ENCODE assay signal across 14 cellular contexts in genomic region chr11:63705526-63705925, GRCh38.
"Had no signal": no experiment of that assay in that cellular context is flagged by ENCODE, and none has a peak within 500 bp of the region (broad histone marks: within the 10 kb centered on the region; RNA-seq: fewer than 3 reads in every experiment).

No MANE protein-coding gene starts in this region.

- H3K9ac ChIP-seq: parathyroid adenoma had no signal

- H3K27ac ChIP-seq: ascending aorta, cardiac muscle cell, coronary artery, epithelial cell of prostate, parathyroid adenoma, upper lobe of left lung had no signal

- DNase-seq: activated CD4-positive, alpha-beta T cell treated with anti-CD3 and anti-CD28 coated beads for 48 hours; activated CD8-positive, alpha-beta memory T cell treated with anti-CD3 and anti-CD28 coated beads, Interleukin-2, amount 50 U/mL, for 48 hours; activated CD8-positive, alpha-beta T cell treated with anti-CD3 and anti-CD28 coated beads, Interleukin-2, amount 10 ng/mL, durations not matched to agents 7 days and 5 days; activated naive CD4-positive, alpha-beta T cell; effector memory CD4-positive, alpha-beta T cell; natural killer cell; T-helper 9 cell; upper lobe of left lung had no signal

- ATAC-seq: activated CD8-positive, alpha-beta T cell treated with anti-CD3 and anti-CD28 coated beads, Interleukin-2, amount 10 ng/mL, durations not matched to agents 7 days and 5 days; natural killer cell had no signal

- H3K36me3 ChIP-seq: ascending aorta, cardiac muscle cell, upper lobe of left lung had no signal

- H3K9me3 ChIP-seq: ascending aorta, upper lobe of left lung had no signal

- H3K4me1 ChIP-seq: parathyroid adenoma had no signal

- H2AFZ ChIP-seq: parathyroid adenoma had no signal

- H3K4me3 ChIP-seq: ascending aorta, cardiac muscle cell, coronary artery, skin epidermis, upper lobe of left lung had no signal

- H3K27me3 ChIP-seq: ascending aorta, cardiac muscle cell, upper lobe of left lung had no signal
